In the genomic region with DNA sequence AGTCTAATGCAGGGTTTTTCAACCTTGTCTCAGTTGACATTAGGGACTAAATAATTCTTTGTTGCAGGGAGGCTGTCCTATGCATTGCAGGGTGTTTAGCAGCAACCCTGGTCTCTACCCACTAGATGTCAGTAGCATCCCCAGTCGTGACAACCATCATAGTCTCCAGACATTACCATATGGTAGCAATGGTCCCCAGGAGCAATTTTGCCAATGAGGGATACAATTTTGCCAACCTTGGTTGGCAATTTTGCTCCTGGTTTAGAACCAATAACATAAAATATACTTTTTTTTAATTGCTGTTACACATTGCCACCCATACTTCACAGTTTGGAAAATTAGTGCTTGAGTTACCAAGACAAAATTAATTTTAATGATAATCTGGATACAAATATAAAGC, we compare ENCODE assay signal across 8 cellular contexts. TPM values are rescaled to one million over a fixed set of nuclear protein-coding genes. Genes with fewer than 3 reads are reported as not detected.
DNase-seq lines count a peak whose midpoint lies in the region; ATAC-seq lines count a peak whose summit lies in the region.

No MANE protein-coding gene starts in this region.

- ATAC-seq in HG03097 (IDR thresholded peaks at IDR 0.05; ENCODE audit: low FRiP score, unreplicated experiment) (peak; percentile 66), left colon (peak; percentile 37)

- peak; percentile 18 to 65 (median 57) for DNase-seq in NCI-H1417 (lab: John Stamatoyannopoulos, UW)
- no peak for DNase-seq in NCI-H1417 treated with DMSO at 0.1 percent for 48 hours (lab: John Stamatoyannopoulos, UW)
- DNase-seq in GM19238 (ENCODE audit: insufficient read length, low spot score), result peak; percentile 9
- DNase-seq in OCI-M1 (lab: John Stamatoyannopoulos, UW), result peak; percentile 88
- peak; percentile 23 to 77 for DNase-seq in T47D (ENCODE audit: low read depth in 1 of 2, low spot score in 1 of 2)
- DNase-seq in left colon, result no peak
- no peak for DNase-seq in DMS79 treated with DMSO at 0.1 percent for 48 hours (lab: John Stamatoyannopoulos, UW)

- intact Hi-C loops in left colon (cut with DNase I, micrococcal nuclease), result loop anchor here in 1 of 2 donors (10.0 kb wide), 2 partner anchors 174 to 424 kb away; a partner anchor contains a TSS

- in situ Hi-C loops in T47D (cut with HindIII; ENCODE audit: low pct_unique_long_range_greater_than_20kb, low sequenced_read_pairs), result no loop called here

RNA-seq across cellular contexts. Expression of a gene that starts 6.0 kb away (rescaled TPM):
- total RNA-seq in left colon, result 1 to 10 TPM; 5.0 to 6.4 TPM

Comparison
In these comparisons a context has a peak if more than half of its experiments do, and no peak if none do; other contexts are left out.
1. DNase-seq: peak in NCI-H1417 (3 of 3), GM19238 (single experiment), OCI-M1 (single experiment) and T47D (2 of 2); none in NCI-H1417 treated with DMSO at 0.1 percent for 48 hours (single experiment), left colon (0 of 2) and DMS79 treated with DMSO at 0.1 percent for 48 hours (single experiment).